19 cellular contexts compared by ENCODE assay signal in the genomic region with DNA sequence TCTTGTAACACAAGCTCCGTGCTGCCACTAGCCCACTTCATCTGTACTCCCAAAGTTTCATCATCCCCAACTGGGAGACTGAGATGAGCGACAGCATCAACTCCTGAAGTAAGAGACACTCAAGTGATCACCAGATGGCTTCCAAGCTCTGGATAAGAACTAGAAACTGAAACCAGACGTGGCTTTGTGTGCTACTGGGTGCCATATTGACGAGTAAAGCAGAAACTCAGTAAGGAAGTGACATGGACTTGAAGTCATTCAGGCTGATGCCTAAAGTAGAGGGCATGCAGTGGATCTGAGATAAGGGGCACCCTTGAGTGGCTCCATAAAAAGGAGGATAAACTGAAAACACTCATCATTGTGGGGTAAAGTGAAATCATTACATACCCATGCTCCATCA.
DNase-seq lines count a peak whose midpoint lies in the region; ATAC-seq, FAIRE-seq and TF ChIP-seq lines count a peak whose summit lies in the region.
"Had no signal": no experiment of that assay in that cellular context is flagged by ENCODE, and none has a peak within 500 bp of the region (broad histone marks: within the 10 kb centered on the region; RNA-seq: fewer than 3 reads in every experiment).

No MANE protein-coding gene starts in this region.

- no peak overlapping the region for H3K4me2 ChIP-seq in IMR-90 (ENCODE audit: low read depth, low read length)
- H3K4me2 ChIP-seq: PC-9 had no signal

- in situ Hi-C loops in IMR-90 (cut with MboI; ENCODE audit: low sequenced_read_pairs): no loop called here

- CTCF ChIA-PET in IMR-90 (lab: Yijun Ruan, JAX): no interaction called here

- 40% methylated on average over 1 of the region's 4 CpGs; no CpG with 5 or more reads in 1 of the 2 experiments for WGBS in IMR-90 (ENCODE audit: extremely low coverage in 2 of 2, insufficient read length in 1 of 2), 2 experiments
- WGBS in tibial nerve, 2 donors: 73 to 82% methylated on average over 4 of the region's 4 CpGs

- no peak overlapping the region for H3K4ac ChIP-seq in IMR-90 (ENCODE audit: low read depth, low read length)

- no TSS peak for BruUV-seq in IMR-90 (replicated peaks; lab: Mats Ljungman, UMichigan)

- no peaks in the 10 kb centered on the region for H3K36me3 ChIP-seq in IMR-90 (ENCODE audit: control insufficient read depth, insufficient read depth, low read length)
- H3K36me3 ChIP-seq in bronchial epithelial cell (ENCODE audit: control insufficient read depth, insufficient read depth, low read length): no peaks in the 10 kb centered on the region
- H3K36me3 ChIP-seq in tibial nerve: no peaks in the 10 kb centered on the region
- H3K36me3 ChIP-seq: BE2C had no signal

- no peak for TF ChIP-seq EP300 in tibial nerve (IDR thresholded peaks at IDR 0.05)

- H3K23ac ChIP-seq in IMR-90 (ENCODE audit: low read depth, low read length): no peak overlapping the region

- no peak overlapping the region for H2BK20ac ChIP-seq in IMR-90 (ENCODE audit: low read depth, low read length)

- no peak overlapping the region for H3K9ac ChIP-seq in IMR-90 (ENCODE audit: low read depth, low read length)

- H2BK120ac ChIP-seq in IMR-90 (ENCODE audit: low read depth, low read length): no peak overlapping the region

- H3K9me1 ChIP-seq in IMR-90 (ENCODE audit: insufficient read depth, low read length): no peaks in the 10 kb centered on the region

- no peak for TF ChIP-seq POLR2A in IMR-90 (IDR thresholded peaks at IDR 0.05; ENCODE audit: low read depth, low read length)
- TF ChIP-seq POLR2A in tibial nerve (IDR thresholded peaks at IDR 0.05): no peak

- no peaks in the 10 kb centered on the region for H4K20me1 ChIP-seq in IMR-90 (ENCODE audit: insufficient read depth, low read length)

- H4K8ac ChIP-seq in IMR-90 (ENCODE audit: low read depth in 2 of 2, low read length in 2 of 2): no peak overlapping the region

- H2AK9ac ChIP-seq in IMR-90 (replicated peaks; ENCODE audit: low read depth, low read length, poor library complexity): peak overlapping the region; percentile 55

- H2BK5ac ChIP-seq in IMR-90 (ENCODE audit: low read depth, low read length, poor library complexity, severe bottlenecking): no peak overlapping the region

- H3K18ac ChIP-seq in IMR-90 (ENCODE audit: low read depth, low read length): no peak overlapping the region

- TF ChIP-seq RAD21 in IMR-90 (IDR thresholded peaks at IDR 0.05; ENCODE audit: low read length): no peak

- FAIRE-seq in bronchial epithelial cell (lab: Jason Lieb, UNC): peak; percentile 18
- FAIRE-seq: A204.1, K562 had no signal

- H3K56ac ChIP-seq in IMR-90 (ENCODE audit: extremely low read depth, insufficient read depth, low read length): no peak overlapping the region

- TF ChIP-seq CTCF in IMR-90 (conservative IDR thresholded peaks at IDR 0.05; ENCODE audit: low read depth, low read length) (no peak), bronchial epithelial cell (IDR thresholded peaks at IDR 0.05; ENCODE audit: insufficient read depth, low read length, severe bottlenecking) (no peak), tibial nerve (IDR thresholded peaks at IDR 0.05) (no peak)

- no peak overlapping the region for H4K5ac ChIP-seq in IMR-90 (ENCODE audit: low read depth, low read length)

- ATAC-seq in IMR-90 (ENCODE audit: low read depth): no peak
- no peak for ATAC-seq in GM21619 (IDR thresholded peaks at IDR 0.05; ENCODE audit: unreplicated experiment)
- ATAC-seq: K562 had no signal

- intact Hi-C loops in IMR-90 (cut with micrococcal nuclease): no loop called here

- H3K79me1 ChIP-seq in IMR-90 (ENCODE audit: low read depth in 1 of 2, low read length in 2 of 2): no peaks in the 10 kb centered on the region

- no peak overlapping the region for H4K91ac ChIP-seq in IMR-90 (ENCODE audit: insufficient read depth, low read depth, low read length)

- dilution Hi-C loops in IMR-90 (cut with HindIII; ENCODE audit: low sequenced_read_pairs, unreplicated experiment): no loop called here

- no peak overlapping the region for H2AK5ac ChIP-seq in IMR-90 (ENCODE audit: low read depth, low read length)

- H2AFZ ChIP-seq in IMR-90 (replicated peaks; ENCODE audit: low read length, poor library complexity): no peak overlapping the region
- H2AFZ ChIP-seq: PC-9 had no signal

- no peaks in the 10 kb centered on the region for H3K9me3 ChIP-seq in IMR-90 (ENCODE audit: control insufficient read depth, insufficient read depth, low read length)
- H3K9me3 ChIP-seq in tibial nerve: no peaks in the 10 kb centered on the region
- H3K9me3 ChIP-seq: BE2C had no signal

- POLR2A ChIA-PET in IMR-90 (lab: Charles Lee; ENCODE audit: unreplicated experiment): no interaction called here

- DNase-seq in NOMO-1 treated with DMSO at 0.1 percent for 48 hours (lab: John Stamatoyannopoulos, UW; ENCODE audit: unreplicated experiment): peak; percentile 2
- no peak for DNase-seq in NOMO-1 treated with dmso at 0.1 percent for 144 hours (lab: John Stamatoyannopoulos, UW; ENCODE audit: unreplicated experiment)
- no peak for DNase-seq in IMR-90
- DNase-seq in NCI-H524 treated with DMSO at 0.1 percent for 48 hours (lab: John Stamatoyannopoulos, UW): peak; percentile 47
- DNase-seq in bronchial epithelial cell (ENCODE audit: low read depth): no peak
- DNase-seq in tibial nerve (ENCODE audit: low spot score in 2 of 2): no peak
- DNase-seq in cerebellar cortex (ENCODE audit: low spot score): no peak
- DNase-seq: BE2C, COR-L47, GF-D8, H7, HFFc6, NCI-H1105, NCI-H2081, NCI-H774, PC-9 had no signal

- H3K27ac ChIP-seq in IMR-90 (ENCODE audit: insufficient read depth, low read length) (no peak overlapping the region), tibial nerve (no peak overlapping the region)
- H3K27ac ChIP-seq: PC-9 had no signal

- H3K14ac ChIP-seq in IMR-90 (replicated peaks; ENCODE audit: low read depth, low read length): no peak overlapping the region

- H2BK15ac ChIP-seq in IMR-90 (ENCODE audit: low read depth, low read length): no peak overlapping the region

- H3K4me1 ChIP-seq in IMR-90 (ENCODE audit: control insufficient read depth, insufficient read depth, low read length): no peaks in the 10 kb centered on the region
- H3K4me1 ChIP-seq in tibial nerve: no peaks in the 10 kb centered on the region
- H3K4me1 ChIP-seq: BE2C had no signal

- H3K27me3 ChIP-seq in IMR-90 (ENCODE audit: control insufficient read depth, insufficient read depth, low read length) (peaks cover 4% of the 10 kb centered on the region; the same call in 1 of the 2 replicates), bronchial epithelial cell (ENCODE audit: control insufficient read depth, insufficient read depth, low read length) (no peaks in the 10 kb centered on the region), tibial nerve (no peaks in the 10 kb centered on the region)
- H3K27me3 ChIP-seq: BE2C had no signal

- H3K4me3 ChIP-seq in IMR-90 (ENCODE audit: insufficient read depth, low read depth, low read length): no peak overlapping the region
- H3K4me3 ChIP-seq in bronchial epithelial cell (ENCODE audit: low read depth, low read length): no peak overlapping the region
- no peak overlapping the region for H3K4me3 ChIP-seq in tibial nerve
- H3K4me3 ChIP-seq: K562, PC-9 had no signal

TF ChIP-seq in IMR-90, 13 proteins besides CTCF, POLR2A, EP300 and RAD21:
- TF ChIP-seq FOS (IDR thresholded peaks at IDR 0.05; ENCODE audit: low read depth, low read length) (no peak), NFE2L2 (IDR thresholded peaks at IDR 0.05; ENCODE audit: low read depth, low read length) (no peak), RFX5 (IDR thresholded peaks at IDR 0.05; ENCODE audit: low read depth, low read length) (no peak), CHD1 (IDR thresholded peaks at IDR 0.05; ENCODE audit: low read depth, low read length) (no peak), CEBPB (IDR thresholded peaks at IDR 0.05; ENCODE audit: low read depth, low read length) (no peak), RCOR1 (IDR thresholded peaks at IDR 0.05; ENCODE audit: insufficient replicate concordance, low read length) (no peak), SMC3 (IDR thresholded peaks at IDR 0.05; ENCODE audit: low read depth, low read length) (no peak), MXI1 (IDR thresholded peaks at IDR 0.05; ENCODE audit: borderline replicate concordance, low read depth, low read length) (no peak), MAFK (IDR thresholded peaks at IDR 0.05; ENCODE audit: low read depth, low read length) (no peak), MAZ (IDR thresholded peaks at IDR 0.05; ENCODE audit: borderline replicate concordance, low read depth, low read length) (no peak), BHLHE40 (IDR thresholded peaks at IDR 0.05; ENCODE audit: low read depth, low read length) (no peak)
- TF ChIP-seq, protein P1, sequence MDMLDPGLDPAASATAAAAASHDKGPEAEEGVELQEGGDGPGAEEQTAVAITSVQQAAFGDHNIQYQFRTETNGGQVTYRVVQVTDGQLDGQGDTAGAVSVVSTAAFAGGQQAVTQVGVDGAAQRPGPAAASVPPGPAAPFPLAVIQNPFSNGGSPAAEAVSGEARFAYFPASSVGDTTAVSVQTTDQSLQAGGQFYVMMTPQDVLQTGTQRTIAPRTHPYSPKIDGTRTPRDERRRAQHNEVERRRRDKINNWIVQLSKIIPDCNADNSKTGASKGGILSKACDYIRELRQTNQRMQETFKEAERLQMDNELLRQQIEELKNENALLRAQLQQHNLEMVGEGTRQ (IDR thresholded peaks at IDR 0.05; ENCODE audit: low read depth, low read length): no peak
- TF ChIP-seq, protein P2, sequence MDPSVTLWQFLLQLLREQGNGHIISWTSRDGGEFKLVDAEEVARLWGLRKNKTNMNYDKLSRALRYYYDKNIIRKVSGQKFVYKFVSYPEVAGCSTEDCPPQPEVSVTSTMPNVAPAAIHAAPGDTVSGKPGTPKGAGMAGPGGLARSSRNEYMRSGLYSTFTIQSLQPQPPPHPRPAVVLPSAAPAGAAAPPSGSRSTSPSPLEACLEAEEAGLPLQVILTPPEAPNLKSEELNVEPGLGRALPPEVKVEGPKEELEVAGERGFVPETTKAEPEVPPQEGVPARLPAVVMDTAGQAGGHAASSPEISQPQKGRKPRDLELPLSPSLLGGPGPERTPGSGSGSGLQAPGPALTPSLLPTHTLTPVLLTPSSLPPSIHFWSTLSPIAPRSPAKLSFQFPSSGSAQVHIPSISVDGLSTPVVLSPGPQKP (IDR thresholded peaks at IDR 0.05; ENCODE audit: borderline replicate concordance, low read depth, low read length): no peak

Comparison
In these comparisons a context has a peak if more than half of its experiments do, and no peak if none do; other contexts are left out.
1. DNase-seq: peak in NOMO-1 treated with DMSO at 0.1 percent for 48 hours (single experiment) and NCI-H524 treated with DMSO at 0.1 percent for 48 hours (single experiment); none in NOMO-1 treated with dmso at 0.1 percent for 144 hours (single experiment), IMR-90 (single experiment), bronchial epithelial cell (single experiment), tibial nerve (0 of 2) and cerebellar cortex (single experiment).